In the genomic region with DNA sequence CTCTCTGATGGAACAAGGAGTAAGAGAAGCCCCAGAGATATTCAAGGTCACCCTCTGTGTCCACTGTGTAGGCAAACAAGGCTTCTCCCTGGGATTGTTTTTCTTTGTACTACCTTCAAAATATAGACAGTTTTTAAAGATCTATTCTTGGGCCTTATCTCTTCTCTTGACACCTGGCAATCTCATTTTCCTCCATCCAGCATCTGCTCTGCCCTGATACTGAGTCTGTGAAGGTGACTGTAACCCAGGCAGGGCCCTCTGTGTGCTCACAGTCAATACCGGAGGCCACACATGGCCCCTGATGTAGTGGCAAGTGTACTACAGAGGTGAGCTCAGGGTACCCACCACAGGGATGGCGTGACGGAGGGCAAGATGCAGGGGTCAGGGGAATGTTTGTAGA, we compare ENCODE assay signal across 14 cellular contexts.
A peak's percentile ranks its signal among the peaks of the same experiment; 100 is the strongest.
DNase-seq lines count a peak whose midpoint lies in the region; TF ChIP-seq lines count a peak whose summit lies in the region.
"Had no signal": no experiment of that assay in that cellular context is flagged by ENCODE, and none has a peak within 500 bp of the region (broad histone marks: within the 10 kb centered on the region; RNA-seq: fewer than 3 reads in every experiment).

No MANE protein-coding gene starts in this region.

- H4K20me1 ChIP-seq in BLaER1: no peaks in the 10 kb centered on the region
- no peaks in the 10 kb centered on the region for H4K20me1 ChIP-seq in BLaER1 treated with 17β-estradiol and CSF1 and Interleukin-3, amounts not matched to agents 10 nM and 100 nM

- no peak overlapping the region for H3K9ac ChIP-seq in BLaER1
- H3K9ac ChIP-seq in BLaER1 treated with 17β-estradiol and CSF1 and Interleukin-3, amounts not matched to agents 10 nM and 100 nM: no peak overlapping the region
- H3K9ac ChIP-seq: GM23248 had no signal

- H3K27me3 ChIP-seq in BLaER1: no peaks in the 10 kb centered on the region
- H3K27me3 ChIP-seq in BLaER1 treated with 17β-estradiol and CSF1 and Interleukin-3, amounts not matched to agents 10 nM and 100 nM: no peaks in the 10 kb centered on the region
- peaks cover 0 to 8% (median 0%) of the 10 kb centered on the region in 7 donors for H3K27me3 ChIP-seq in spleen (replicated peaks in 1 of 7)

- H3K36me3 Mint-ChIP-seq in glutamatergic neuron (ENCODE audit: unreplicated experiment): peaks cover 3% of the 10 kb centered on the region
- H3K36me3 Mint-ChIP-seq: CD14-positive monocyte; CD8-positive, alpha-beta memory T cell had no signal

- no peak for TF ChIP-seq POLR2A in spleen (IDR thresholded peaks at IDR 0.05)

- no peak overlapping the region for H3K4me3 Mint-ChIP-seq in glutamatergic neuron (ENCODE audit: unreplicated experiment)
- H3K4me3 Mint-ChIP-seq: CD14-positive monocyte; CD4-positive, alpha-beta T cell; CD8-positive, alpha-beta memory T cell had no signal

- no peak for DNase-seq in glutamatergic neuron
- DNase-seq in activated CD8-positive, alpha-beta memory T cell treated with anti-CD3 and anti-CD28 coated beads for 24 hours: no peak
- DNase-seq in DMS153 (lab: John Stamatoyannopoulos, UW): no peak
- no peak for DNase-seq in spleen
- DNase-seq: Calu3; CD4-positive, alpha-beta T cell; CD8-positive, alpha-beta memory T cell; DND-41; GM23248; H7; HCEC 1CT had no signal

- peaks cover 5% of the 10 kb centered on the region for H3K27me3 Mint-ChIP-seq in glutamatergic neuron (ENCODE audit: unreplicated experiment)

- intact Hi-C loops in spleen (cut with DNase I; ENCODE audit: low total_unique reads): no loop called here

- H3K4me2 ChIP-seq in BLaER1: peak overlapping the region; percentile 57
- peak overlapping the region in 8 of 11 experiments; percentile 7 to 69 (median 48); a peak in 12 of 22 replicates for H3K4me2 ChIP-seq in BLaER1 treated with 17β-estradiol and CSF1 and Interleukin-3, amounts not matched to agents 10 nM and 100 nM

- H3K27ac Mint-ChIP-seq in glutamatergic neuron (ENCODE audit: unreplicated experiment): peak overlapping the region; percentile 56
- H3K27ac Mint-ChIP-seq: CD4-positive, alpha-beta T cell; CD8-positive, alpha-beta memory T cell had no signal

- H3K4me1 Mint-ChIP-seq in glutamatergic neuron (ENCODE audit: low read depth, unreplicated experiment): peaks cover 29% of the 10 kb centered on the region
- H3K4me1 Mint-ChIP-seq: CD8-positive, alpha-beta memory T cell had no signal

- WGBS in spleen, 5 donors: 86 to 97% (median 92%) methylated on average over 3 of the region's 3 CpGs

- H3K4me1 ChIP-seq in BLaER1 (peaks cover 14% of the 10 kb centered on the region), spleen (no peaks in the 10 kb centered on the region)
- peaks cover 0 to 15% (median 11%) of the 10 kb centered on the region in 10 experiments; a peak in 15 of 20 replicates for H3K4me1 ChIP-seq in BLaER1 treated with 17β-estradiol and CSF1 and Interleukin-3, amounts not matched to agents 10 nM and 100 nM

- H3K27ac ChIP-seq in BLaER1 (0 out of 2 replicates have a peak overlapping the region, but pooled peaks have one; percentile 10), spleen (no peak overlapping the region)
- H3K27ac ChIP-seq in BLaER1 treated with 17β-estradiol and CSF1 and Interleukin-3, amounts not matched to agents 10 nM and 100 nM: no peak overlapping the region
- H3K27ac ChIP-seq: GM23248 had no signal

- H3K9me3 ChIP-seq in BLaER1: peaks cover 12% of the 10 kb centered on the region; the same call in 1 of the 2 replicates
- peaks cover 0 to 15% (median 7%) of the 10 kb centered on the region in 11 experiments; a peak in 12 of 22 replicates for H3K9me3 ChIP-seq in BLaER1 treated with 17β-estradiol and CSF1 and Interleukin-3, amounts not matched to agents 10 nM and 100 nM (replicated peaks in 1 of 11)
- H3K9me3 ChIP-seq in spleen: no peaks in the 10 kb centered on the region

- no peaks in the 10 kb centered on the region for H3K36me3 ChIP-seq in BLaER1
- H3K36me3 ChIP-seq in BLaER1 treated with 17β-estradiol and CSF1 and Interleukin-3, amounts not matched to agents 10 nM and 100 nM: no peaks in the 10 kb centered on the region
- no peaks in the 10 kb centered on the region for H3K36me3 ChIP-seq in spleen

- no peak overlapping the region for H3K4me3 ChIP-seq in BLaER1
- H3K4me3 ChIP-seq in BLaER1 treated with 17β-estradiol and CSF1 and Interleukin-3, amounts not matched to agents 10 nM and 100 nM: no peak overlapping the region
- no peak overlapping the region for H3K4me3 ChIP-seq in spleen
- H3K4me3 ChIP-seq: GM23248 had no signal

- TF ChIP-seq CTCF in glutamatergic neuron (IDR thresholded peaks at IDR 0.05; ENCODE audit: partially characterized antibody, unreplicated experiment) (no peak), spleen (IDR thresholded peaks at IDR 0.05 in 8 of 11, conservative IDR thresholded peaks at IDR 0.05 in 3 of 11) (no peak)

- H3K9me3 Mint-ChIP-seq in glutamatergic neuron (ENCODE audit: unreplicated experiment): peaks cover 3% of the 10 kb centered on the region
- H3K9me3 Mint-ChIP-seq: CD8-positive, alpha-beta memory T cell had no signal
